In genomic region chr20:10714236-10714975, GRCh38 we compare ENCODE assay signal across 19 cellular contexts. TPM values are rescaled to one million over a fixed set of nuclear protein-coding genes. Genes with fewer than 3 reads are reported as not detected.
DNase-seq lines count a peak whose midpoint lies in the region; ATAC-seq and TF ChIP-seq lines count a peak whose summit lies in the region.
"Had no signal": no experiment of that assay in that cellular context is flagged by ENCODE, and none has a peak within 500 bp of the region (broad histone marks: within the 10 kb centered on the region; RNA-seq: fewer than 3 reads in every experiment).

No MANE protein-coding gene starts in this region.

- no peaks in the 10 kb centered on the region for H3K27me3 Mint-ChIP-seq in neural crest cell (ENCODE audit: low read depth)
- H3K27me3 Mint-ChIP-seq: activated naive CD8-positive, alpha-beta T cell had no signal

- H3K4me1 Mint-ChIP-seq in neural crest cell, result peaks cover 37% of the 10 kb centered on the region
- H3K4me1 Mint-ChIP-seq: activated CD4-positive, alpha-beta memory T cell treated with anti-CD3 and anti-CD28 coated beads, Interleukin-2, amount 10 ng/mL, durations not matched to agents 7 days and 5 days; immature natural killer cell; stimulated activated naive CD8-positive, alpha-beta T cell treated with anti-CD3 and anti-CD28 coated beads, Interleukin-15, amount 100 ng/mL, for 72 hours had no signal

- H3K27ac Mint-ChIP-seq in neural crest cell (ENCODE audit: unreplicated experiment), result peak overlapping the region; percentile 10
- H3K27ac Mint-ChIP-seq: activated CD4-positive, alpha-beta memory T cell treated with anti-CD3 and anti-CD28 coated beads, Interleukin-2, amount 10 ng/mL, durations not matched to agents 7 days and 5 days; activated naive CD8-positive, alpha-beta T cell; immature natural killer cell; stimulated activated naive CD8-positive, alpha-beta T cell treated with anti-CD3 and anti-CD28 coated beads, Interleukin-15, amount 100 ng/mL, for 72 hours had no signal

- H3K9me3 Mint-ChIP-seq in neural crest cell, result no peaks in the 10 kb centered on the region
- H3K9me3 Mint-ChIP-seq: activated CD4-positive, alpha-beta memory T cell treated with anti-CD3 and anti-CD28 coated beads, Interleukin-2, amount 10 ng/mL, durations not matched to agents 7 days and 5 days; immature natural killer cell; nephron; stimulated activated naive CD8-positive, alpha-beta T cell treated with anti-CD3 and anti-CD28 coated beads, Interleukin-15, amount 100 ng/mL, for 72 hours had no signal

- no peak overlapping the region for H3K4me3 Mint-ChIP-seq in neural crest cell
- H3K4me3 Mint-ChIP-seq: activated CD4-positive, alpha-beta memory T cell treated with anti-CD3 and anti-CD28 coated beads, Interleukin-2, amount 10 ng/mL, durations not matched to agents 7 days and 5 days; activated naive CD8-positive, alpha-beta T cell; immature natural killer cell; nephron; stimulated activated naive CD8-positive, alpha-beta T cell treated with anti-CD3 and anti-CD28 coated beads, Interleukin-15, amount 100 ng/mL, for 72 hours had no signal

- ATAC-seq in GM18511 (IDR thresholded peaks at IDR 0.05; ENCODE audit: unreplicated experiment) (peak; percentile 76), HG03457 (IDR thresholded peaks at IDR 0.05; ENCODE audit: unreplicated experiment) (peak; percentile 48)
- ATAC-seq: stimulated activated naive CD8-positive, alpha-beta T cell treated with anti-CD3 and anti-CD28 coated beads, Interleukin-15, amount 100 ng/mL, for 72 hours had no signal

- DNase-seq in astrocyte of the hippocampus (ENCODE audit: low read depth, low spot score) (peak; percentile 28), neural crest cell (ENCODE audit: low read depth, low spot score) (no peak), NCI-H2227 (lab: John Stamatoyannopoulos, UW; ENCODE audit: unreplicated experiment) (no peak), SIG-M5 (lab: John Stamatoyannopoulos, UW) (no peak), NCI-H510A (lab: John Stamatoyannopoulos, UW) (no peak)
- DNase-seq in activated CD4-positive, alpha-beta T cell treated with anti-CD3 and anti-CD28 coated beads, Interleukin-2, amount 50 U/mL, for 4 hours, result no peak
- DNase-seq: activated CD4-positive, alpha-beta memory T cell treated with anti-CD3 and anti-CD28 coated beads, Interleukin-2, amount 10 ng/mL, durations not matched to agents 7 days and 5 days; immature natural killer cell; left ventricle myocardium inferior; NCI-H1092 treated with DMSO at 0.1 percent for 48 hours; NCI-H2029; NCI-H2227 treated with DMSO at 0.1 percent for 48 hours; sigmoid colon; stimulated activated naive CD8-positive, alpha-beta T cell treated with anti-CD3 and anti-CD28 coated beads, Interleukin-15, amount 100 ng/mL, for 72 hours; tibial artery had no signal

- TF ChIP-seq CTCF in neural crest cell (conservative IDR thresholded peaks at IDR 0.05), result no peak

- no peaks in the 10 kb centered on the region for H3K36me3 Mint-ChIP-seq in neural crest cell (ENCODE audit: low read depth)
- H3K36me3 Mint-ChIP-seq: activated naive CD8-positive, alpha-beta T cell; immature natural killer cell had no signal

RNA-seq across cellular contexts. Expression of gene JAG1, which starts 40.6 kb away (rescaled TPM):
- total RNA-seq in neural crest cell, result 67.7 and 70.3 TPM in 2 replicates
